ENCODE assay signal across 23 cellular contexts in the genomic region with DNA sequence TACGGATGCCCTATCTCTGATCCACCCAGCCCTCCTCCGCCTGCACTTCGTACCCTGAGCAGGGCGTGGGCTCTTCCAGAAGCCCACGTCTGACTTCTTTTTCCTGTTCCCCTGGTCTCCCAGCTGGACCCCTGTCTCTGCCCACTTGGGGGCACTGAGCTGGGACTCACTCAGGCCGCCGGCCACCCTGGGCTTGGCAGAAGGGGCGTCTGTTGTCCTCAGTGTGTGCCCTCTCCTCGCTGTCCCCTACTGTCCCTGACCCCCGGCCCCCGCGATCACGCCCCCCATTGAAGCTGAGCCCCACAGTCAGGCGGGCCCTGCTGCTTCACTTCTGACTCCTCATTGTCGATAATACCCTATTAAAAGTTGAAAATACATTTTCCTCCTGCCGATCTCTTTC. TPM values are rescaled to one million over a fixed set of nuclear protein-coding genes. Genes with fewer than 3 reads are reported as not detected.
DNase-seq lines count a peak whose midpoint lies in the region; ATAC-seq and TF ChIP-seq lines count a peak whose summit lies in the region.
"Had no signal": no experiment of that assay in that cellular context is flagged by ENCODE, and none has a peak within 500 bp of the region (broad histone marks: within the 10 kb centered on the region; RNA-seq: fewer than 3 reads in every experiment).

No MANE protein-coding gene starts in this region.

- H3K27me3 Mint-ChIP-seq in chondrocyte (ENCODE audit: low read depth): peaks cover 6% of the 10 kb centered on the region
- H3K27me3 Mint-ChIP-seq: CD4-positive, alpha-beta memory T cell had no signal

- H3K4me3 ChIP-seq in BLaER1 (no peak overlapping the region), lower lobe of right lung (no peak overlapping the region)
- H3K4me3 ChIP-seq: A549, K562, PC-9 had no signal

- no peaks in the 10 kb centered on the region for H3K4me1 Mint-ChIP-seq in chondrocyte (ENCODE audit: low read depth)

- ATAC-seq in lower lobe of right lung: no peak
- ATAC-seq in sciatic nerve: no peak
- no peak for ATAC-seq in GM21529 (IDR thresholded peaks at IDR 0.05; ENCODE audit: unreplicated experiment)
- ATAC-seq: A549, HCT116, K562 had no signal

- H3K27ac ChIP-seq in BLaER1: peak overlapping the region; percentile 27; the same call in 1 of the 2 replicates
- no peak overlapping the region for H3K27ac ChIP-seq in lower lobe of right lung
- no peak overlapping the region for H3K27ac ChIP-seq in caudate nucleus (ENCODE audit: low read depth, low read length)
- H3K27ac ChIP-seq: A549, PC-9 had no signal

- no peaks in the 10 kb centered on the region for H3K36me3 ChIP-seq in BLaER1
- H3K36me3 ChIP-seq in lower lobe of right lung: no peaks in the 10 kb centered on the region

- peaks cover 60% of the 10 kb centered on the region for H3K4me1 ChIP-seq in BLaER1
- H3K4me1 ChIP-seq in lower lobe of right lung: no peaks in the 10 kb centered on the region
- H3K4me1 ChIP-seq: A549 had no signal

- H3K27me3 ChIP-seq in BLaER1 (no peaks in the 10 kb centered on the region), lower lobe of right lung (ENCODE audit: low read depth) (no peaks in the 10 kb centered on the region)

- TF ChIP-seq CTCF in chondrocyte (IDR thresholded peaks at IDR 0.05) (no peak), lower lobe of right lung (IDR thresholded peaks at IDR 0.05) (no peak)

- no peaks in the 10 kb centered on the region for H4K20me1 ChIP-seq in BLaER1

- 0 out of 2 replicates have a peak overlapping the region, but pooled peaks have one; percentile 50 for H3K4me2 ChIP-seq in BLaER1
- H3K4me2 ChIP-seq: A549, PC-9 had no signal

- H3K27ac Mint-ChIP-seq in chondrocyte (ENCODE audit: unreplicated experiment): no peak overlapping the region

- no peaks in the 10 kb centered on the region for H3K9me3 Mint-ChIP-seq in chondrocyte (ENCODE audit: low read depth)

- H3K4me3 Mint-ChIP-seq in chondrocyte (ENCODE audit: unreplicated experiment): no peak overlapping the region

- DNase-seq in chondrocyte (ENCODE audit: low spot score) (peak; percentile 58), lower lobe of right lung (peak; percentile 14), sciatic nerve (ENCODE audit: low spot score) (peak; percentile 42), caudate nucleus (lab: John Stamatoyannopoulos, UW) (no peak), NCI-H1092 treated with DMSO at 0.1 percent for 48 hours (lab: John Stamatoyannopoulos, UW) (no peak), GDM1 (lab: John Stamatoyannopoulos, UW) (no peak)
- DNase-seq: AML-193; C1 segment of cervical spinal cord; CD4-positive, alpha-beta memory T cell; DMS79; EL; GF-D8; Kasumi-1; NCI-H187 treated with DMSO at 0.1 percent for 48 hours; NCI-H446 treated with DMSO at 0.1 percent for 48 hours; NCI-H526; PC-9; SHP77 had no signal

- H3K9me3 ChIP-seq in BLaER1 (peaks cover 10% of the 10 kb centered on the region), lower lobe of right lung (no peaks in the 10 kb centered on the region)
- H3K9me3 ChIP-seq: A549 had no signal

- intact Hi-C loops in lower lobe of right lung (cut with DNase I): no loop called here
- intact Hi-C loops in sciatic nerve (cut with DNase I): no loop called here

- no peak overlapping the region for H3K9ac ChIP-seq in BLaER1

- peaks cover 2% of the 10 kb centered on the region for H3K36me3 Mint-ChIP-seq in chondrocyte (ENCODE audit: low read depth)
- H3K36me3 Mint-ChIP-seq: CD4-positive, alpha-beta memory T cell had no signal

RNA-seq across cellular contexts. Expression of gene RXRA, which starts 21.9 kb away (rescaled TPM):
- 27.3 to 28.2 TPM (median 27.9 TPM) in 3 replicates for total RNA-seq in chondrocyte
- total RNA-seq in lower lobe of right lung: 85.7 TPM
- 78.1 TPM for total RNA-seq in sciatic nerve

Comparison
In these comparisons a context has a peak if more than half of its experiments do, and no peak if none do; other contexts are left out.
1. DNase-seq: peak in chondrocyte (single experiment), lower lobe of right lung (single experiment) and sciatic nerve (single experiment); none in caudate nucleus (0 of 61), NCI-H1092 treated with DMSO at 0.1 percent for 48 hours (single experiment) and GDM1 (single experiment).